18 cellular contexts compared by ENCODE assay signal in the genomic region with DNA sequence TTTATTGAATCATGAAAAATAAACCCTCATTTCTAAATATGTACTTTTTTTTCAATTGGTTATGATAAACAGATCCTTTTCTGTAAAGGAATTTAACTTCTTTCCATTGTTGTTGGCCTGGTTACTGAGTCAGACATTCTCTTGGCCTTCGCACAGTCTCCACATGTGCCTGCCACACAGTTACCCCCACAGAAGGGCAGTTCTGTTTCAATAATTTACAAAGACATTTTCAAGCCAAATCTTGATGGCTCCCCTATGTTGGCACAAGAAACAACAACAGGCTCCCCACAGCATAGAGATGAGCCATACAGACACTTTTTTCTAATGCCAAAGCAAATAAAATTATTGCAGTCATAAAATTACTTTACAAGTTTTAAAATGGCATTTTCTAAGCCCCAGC. TPM values are rescaled to one million over a fixed set of nuclear protein-coding genes. Genes with fewer than 3 reads are reported as not detected.
DNase-seq lines count a peak whose midpoint lies in the region; ATAC-seq, FAIRE-seq and TF ChIP-seq lines count a peak whose summit lies in the region.
"Had no signal": no experiment of that assay in that cellular context is flagged by ENCODE, and none has a peak within 500 bp of the region (broad histone marks: within the 10 kb centered on the region; RNA-seq: fewer than 3 reads in every experiment).

No MANE protein-coding gene starts in this region.

- no peak overlapping the region for H3K4me3 Mint-ChIP-seq in endodermal cell
- H3K4me3 Mint-ChIP-seq: activated naive CD8-positive, alpha-beta T cell treated with anti-CD3 and anti-CD28 coated beads, Interleukin-2, amount 10 ng/mL, durations not matched to agents 7 days and 5 days; activated T-cell treated with anti-CD3 and anti-CD28 coated beads, Interleukin-2, amount 50 U/mL, for 4 hours; stimulated activated naive B cell treated with anti-CD40 and anti-IgM and Interleukin-4, amounts not matched to agents 10 μg/mL and 1 μg/mL and 100 μg/mL, for 72 hours had no signal

- H3K36me3 ChIP-seq in ascending aorta (no peaks in the 10 kb centered on the region), endodermal cell (ENCODE audit: control insufficient read depth, insufficient read depth, low read length) (no peaks in the 10 kb centered on the region)
- H3K36me3 ChIP-seq: BLaER1 treated with 17β-estradiol and CSF1 and Interleukin-3, amounts not matched to agents 10 nM and 100 nM had no signal

- H3K27me3 ChIP-seq in ascending aorta (no peaks in the 10 kb centered on the region), endodermal cell (ENCODE audit: control insufficient read depth, insufficient read depth, low read length, poor library complexity, severe bottlenecking) (no peaks in the 10 kb centered on the region)
- H3K27me3 ChIP-seq: BLaER1 treated with 17β-estradiol and CSF1 and Interleukin-3, amounts not matched to agents 10 nM and 100 nM had no signal

- TF ChIP-seq CTCF in fibroblast of villous mesenchyme (IDR thresholded peaks at IDR 0.05; ENCODE audit: insufficient read depth, low read depth, low read length): no peak
- TF ChIP-seq CTCF in ascending aorta (IDR thresholded peaks at IDR 0.05): no peak
- TF ChIP-seq CTCF in endodermal cell (conservative IDR thresholded peaks at IDR 0.05): no peak

- no peak overlapping the region for H3K27ac Mint-ChIP-seq in endodermal cell
- H3K27ac Mint-ChIP-seq: activated naive CD8-positive, alpha-beta T cell treated with anti-CD3 and anti-CD28 coated beads, Interleukin-2, amount 10 ng/mL, durations not matched to agents 7 days and 5 days; stimulated activated naive B cell treated with anti-CD40 and anti-IgM and Interleukin-4, amounts not matched to agents 10 μg/mL and 1 μg/mL and 100 μg/mL, for 72 hours had no signal

- H3K9me3 ChIP-seq in ascending aorta (no peaks in the 10 kb centered on the region), endodermal cell (ENCODE audit: control insufficient read depth, low read length) (no peaks in the 10 kb centered on the region)

- H3K27ac ChIP-seq in ascending aorta (peak overlapping the region in 1 of 2 donors; percentile 46), endodermal cell (ENCODE audit: low read depth, low read length) (no peak overlapping the region)
- H3K27ac ChIP-seq: BLaER1 treated with 17β-estradiol and CSF1 and Interleukin-3, amounts not matched to agents 10 nM and 100 nM had no signal

- no peak overlapping the region for H3K9ac ChIP-seq in endodermal cell (ENCODE audit: extremely low read depth, low read length, poor library complexity, severe bottlenecking)
- H3K9ac ChIP-seq: BLaER1 treated with 17β-estradiol and CSF1 and Interleukin-3, amounts not matched to agents 10 nM and 100 nM had no signal

- H3K9me3 Mint-ChIP-seq in endodermal cell: peaks cover 7% of the 10 kb centered on the region
- H3K9me3 Mint-ChIP-seq: activated naive CD8-positive, alpha-beta T cell treated with anti-CD3 and anti-CD28 coated beads, Interleukin-2, amount 10 ng/mL, durations not matched to agents 7 days and 5 days; activated T-cell treated with anti-CD3 and anti-CD28 coated beads, Interleukin-2, amount 50 U/mL, for 4 hours; stimulated activated naive B cell treated with anti-CD40 and anti-IgM and Interleukin-4, amounts not matched to agents 10 μg/mL and 1 μg/mL and 100 μg/mL, for 72 hours had no signal

- H3K36me3 Mint-ChIP-seq in endodermal cell (ENCODE audit: low read depth): peaks cover 3% of the 10 kb centered on the region
- H3K36me3 Mint-ChIP-seq: activated naive CD8-positive, alpha-beta T cell treated with anti-CD3 and anti-CD28 coated beads, Interleukin-2, amount 10 ng/mL, durations not matched to agents 7 days and 5 days had no signal

- H3K4me3 ChIP-seq in fibroblast of villous mesenchyme (ENCODE audit: low read depth, low read length) (no peak overlapping the region), skeletal muscle cell (ENCODE audit: low read depth, low read length) (no peak overlapping the region), ascending aorta (no peak overlapping the region), endodermal cell (ENCODE audit: low read length) (no peak overlapping the region)
- H3K4me3 ChIP-seq: BLaER1 treated with 17β-estradiol and CSF1 and Interleukin-3, amounts not matched to agents 10 nM and 100 nM; smooth muscle cell had no signal

- intact Hi-C loops in ascending aorta (cut with DNase I): no loop called here

- no peak for FAIRE-seq in HTR-8/SVneo (lab: Jason Lieb, UNC)

- no peak for ATAC-seq in HG02885 (IDR thresholded peaks at IDR 0.05; ENCODE audit: poor library complexity, unreplicated experiment)
- ATAC-seq: activated T-cell treated with anti-CD3 and anti-CD28 coated beads, Interleukin-2, amount 50 U/mL, for 4 hours; Panc1; stimulated activated naive B cell treated with anti-CD40 and anti-IgM and Interleukin-4, amounts not matched to agents 10 μg/mL and 1 μg/mL and 100 μg/mL, for 72 hours had no signal

- H3K27me3 Mint-ChIP-seq in endodermal cell (ENCODE audit: insufficient read depth): no peaks in the 10 kb centered on the region

- DNase-seq in GM03348 (ENCODE audit: low spot score) (peak; percentile 72), amniotic epithelial cell (ENCODE audit: low read depth) (peak; percentile 55), fibroblast of villous mesenchyme (ENCODE audit: low read depth) (peak; percentile 12), skeletal muscle cell (ENCODE audit: low read depth) (peak; percentile 8), ascending aorta (ENCODE audit: low spot score in 2 of 2) (no peak), HTR-8/SVneo (ENCODE audit: insufficient read length, low spot score) (no peak), endodermal cell (no peak)
- DNase-seq: activated naive CD8-positive, alpha-beta T cell treated with anti-CD3 and anti-CD28 coated beads, Interleukin-2, amount 10 ng/mL, durations not matched to agents 7 days and 5 days; activated T-cell treated with anti-CD3 and anti-CD28 coated beads, Interleukin-2, amount 50 U/mL, for 4 hours; cerebellar nuclear complex; DMS79; midbrain; NCI-H2029 treated with DMSO at 0.1 percent for 48 hours; stimulated activated naive B cell treated with anti-CD40 and anti-IgM and Interleukin-4, amounts not matched to agents 10 μg/mL and 1 μg/mL and 100 μg/mL, for 72 hours had no signal

- peaks cover 3% of the 10 kb centered on the region for H3K4me1 Mint-ChIP-seq in endodermal cell
- H3K4me1 Mint-ChIP-seq: activated naive CD8-positive, alpha-beta T cell treated with anti-CD3 and anti-CD28 coated beads, Interleukin-2, amount 10 ng/mL, durations not matched to agents 7 days and 5 days; stimulated activated naive B cell treated with anti-CD40 and anti-IgM and Interleukin-4, amounts not matched to agents 10 μg/mL and 1 μg/mL and 100 μg/mL, for 72 hours had no signal

- WGBS in endodermal cell (ENCODE audit: insufficient coverage in 1 of 2, insufficient read length in 1 of 2), 2 experiments: 98 to 100% methylated on average over 1 of the region's 1 CpG

- H3K4me1 ChIP-seq in ascending aorta (no peaks in the 10 kb centered on the region), endodermal cell (ENCODE audit: control insufficient read depth, insufficient read depth, low read length) (no peaks in the 10 kb centered on the region)
- H3K4me1 ChIP-seq: BLaER1 treated with 17β-estradiol and CSF1 and Interleukin-3, amounts not matched to agents 10 nM and 100 nM had no signal

RNA-seq across cellular contexts. Expression of a gene that starts 55.6 kb away (rescaled TPM):
- 11.0 and 13.4 TPM in 2 replicates for total RNA-seq in fibroblast of villous mesenchyme
- total RNA-seq in ascending aorta: 1.3 TPM
- under 1 TPM; 0.57 to 0.95 TPM for total RNA-seq in endodermal cell
- polyA plus RNA-seq in endodermal cell (2013, experiment 1 of 2): 0.78 TPM
- 0.99 TPM for polyA plus RNA-seq in endodermal cell (2013, experiment 2 of 2)
- total RNA-seq: activated naive CD8-positive, alpha-beta T cell treated with anti-CD3 and anti-CD28 coated beads, Interleukin-2, amount 10 ng/mL, durations not matched to agents 7 days and 5 days had no signal

Comparison
In these comparisons a context has a peak if more than half of its experiments do, and no peak if none do; other contexts are left out.
1. DNase-seq: peak in GM03348 (single experiment), amniotic epithelial cell (single experiment), fibroblast of villous mesenchyme (single experiment) and skeletal muscle cell (single experiment); none in ascending aorta (0 of 2), HTR-8/SVneo (single experiment) and endodermal cell (single experiment).